6 cellular contexts compared by ENCODE assay signal in genomic region chr11:118998388-118998717, GRCh38. TPM values are rescaled to one million over a fixed set of nuclear protein-coding genes. Genes with fewer than 3 reads are reported as not detected.
A peak's percentile ranks its signal among the peaks of the same experiment; 100 is the strongest.
DNase-seq lines count a peak whose midpoint lies in the region; ATAC-seq lines count a peak whose summit lies in the region.

No MANE protein-coding gene starts in this region.

- peaks cover 5% of the 10 kb centered on the region for H3K27me3 Mint-ChIP-seq in CD4-positive, CD25-positive, alpha-beta regulatory T cell

- peak in 1 of 2 donors; percentile 5 for ATAC-seq in CD4-positive, CD25-positive, alpha-beta regulatory T cell (ENCODE audit: low read depth in 2 of 2)
- peak; percentile 3 for ATAC-seq in HG03460 (IDR thresholded peaks at IDR 0.05; ENCODE audit: unreplicated experiment)
- ATAC-seq in GM18511 (IDR thresholded peaks at IDR 0.05; ENCODE audit: unreplicated experiment), result no peak

- H3K4me1 ChIP-seq in CD4-positive, CD25-positive, alpha-beta regulatory T cell (ENCODE audit: control insufficient read depth, insufficient read depth, low read length, poor library complexity, severe bottlenecking), result peaks cover 27% of the 10 kb centered on the region
- peaks cover 17% of the 10 kb centered on the region for H3K4me1 ChIP-seq in effector memory CD4-positive, alpha-beta T cell (ENCODE audit: control insufficient read depth, insufficient read depth, low read length, poor library complexity, severe bottlenecking)

- H3K36me3 ChIP-seq in CD4-positive, CD25-positive, alpha-beta regulatory T cell (ENCODE audit: control insufficient read depth, insufficient read depth, low read length), result peaks cover 32% of the 10 kb centered on the region
- H3K36me3 ChIP-seq in effector memory CD4-positive, alpha-beta T cell (ENCODE audit: control insufficient read depth, insufficient read depth, low read length), result peaks cover 25% of the 10 kb centered on the region

- peak overlapping the region; percentile 94 for H3K4me3 ChIP-seq in CD4-positive, CD25-positive, alpha-beta regulatory T cell (ENCODE audit: low read depth, low read length)
- H3K4me3 ChIP-seq in effector memory CD4-positive, alpha-beta T cell (ENCODE audit: insufficient read depth, low read depth, low read length, poor library complexity, severe bottlenecking), result peak overlapping the region; percentile 78
- peak overlapping the region; percentile 82 for H3K4me3 ChIP-seq in skeletal muscle cell (ENCODE audit: low read depth, low read length)

- peaks cover 17 to 48% (median 25%) of the 10 kb centered on the region in 4 donors for H3K4me1 Mint-ChIP-seq in CD4-positive, CD25-positive, alpha-beta regulatory T cell

- peak overlapping the region; percentile 86 for H3K27ac ChIP-seq in CD4-positive, CD25-positive, alpha-beta regulatory T cell (ENCODE audit: insufficient read depth, low read length, poor library complexity, severe bottlenecking)
- H3K27ac ChIP-seq in effector memory CD4-positive, alpha-beta T cell (ENCODE audit: insufficient read depth, low read length, poor library complexity, severe bottlenecking), result peak overlapping the region; percentile 85

- no peaks in the 10 kb centered on the region for H3K9me3 Mint-ChIP-seq in CD4-positive, CD25-positive, alpha-beta regulatory T cell

- DNase-seq in CD4-positive, CD25-positive, alpha-beta regulatory T cell, result no peak
- DNase-seq in effector memory CD4-positive, alpha-beta T cell, result no peak
- DNase-seq in skeletal muscle cell (ENCODE audit: low read depth) (no peak), mucosa of gallbladder (ENCODE audit: low spot score) (no peak)

- H3K27ac Mint-ChIP-seq in CD4-positive, CD25-positive, alpha-beta regulatory T cell, result peak overlapping the region; percentile 96 to 99 (median 99)

- H3K9me3 ChIP-seq in CD4-positive, CD25-positive, alpha-beta regulatory T cell (ENCODE audit: control insufficient read depth in 2 of 2, low read length in 2 of 2), result no peaks in the 10 kb centered on the region
- no peaks in the 10 kb centered on the region for H3K9me3 ChIP-seq in effector memory CD4-positive, alpha-beta T cell (ENCODE audit: control insufficient read depth, low read length)

- H3K36me3 Mint-ChIP-seq in CD4-positive, CD25-positive, alpha-beta regulatory T cell, result peaks cover 19% of the 10 kb centered on the region

- H3K27me3 ChIP-seq in CD4-positive, CD25-positive, alpha-beta regulatory T cell (ENCODE audit: control insufficient read depth, insufficient read depth, low read length), result no peaks in the 10 kb centered on the region
- H3K27me3 ChIP-seq in effector memory CD4-positive, alpha-beta T cell (replicated peaks; ENCODE audit: control insufficient read depth, insufficient read depth, low read length, poor library complexity, severe bottlenecking), result no peaks in the 10 kb centered on the region

- peak overlapping the region; percentile 91 to 100 (median 97) for H3K4me3 Mint-ChIP-seq in CD4-positive, CD25-positive, alpha-beta regulatory T cell

RNA-seq across cellular contexts. Expression of gene CENATAC, which starts 0.4 kb away (rescaled TPM):
- total RNA-seq in CD4-positive, CD25-positive, alpha-beta regulatory T cell, result 116 TPM
- 10 to 100 TPM in 3 of 4 donors, 1 to 10 TPM in 1; 10.0 to 14.4 (median 11.9) TPM for polyA plus RNA-seq in CD4-positive, CD25-positive, alpha-beta regulatory T cell
- total RNA-seq in mucosa of gallbladder, result 23.2 TPM

RNA-seq across cellular contexts. Expression of gene RPS25, which starts 19.8 kb away (rescaled TPM):
- 1,801 TPM for total RNA-seq in CD4-positive, CD25-positive, alpha-beta regulatory T cell
- 1,000 to 10,000 TPM; 3,291 to 5,953 (median 5,138) TPM for polyA plus RNA-seq in CD4-positive, CD25-positive, alpha-beta regulatory T cell
- 662 TPM for total RNA-seq in mucosa of gallbladder

RNA-seq across cellular contexts. Expression of gene TRAPPC4, which starts 20.2 kb away (rescaled TPM):
- total RNA-seq in CD4-positive, CD25-positive, alpha-beta regulatory T cell, result 82.9 TPM
- 100 to 1,000 TPM; 135 to 179 (median 151) TPM for polyA plus RNA-seq in CD4-positive, CD25-positive, alpha-beta regulatory T cell
- total RNA-seq in mucosa of gallbladder, result 82.6 TPM

RNA-seq across cellular contexts. Expression of gene FOXR1, which starts 26.8 kb away (rescaled TPM):
- not detected for total RNA-seq in CD4-positive, CD25-positive, alpha-beta regulatory T cell
- not detected for polyA plus RNA-seq in CD4-positive, CD25-positive, alpha-beta regulatory T cell
- total RNA-seq in mucosa of gallbladder, result not detected

RNA-seq across cellular contexts. Expression of gene SLC37A4, which starts 32.3 kb away (rescaled TPM):
- 6.8 TPM for total RNA-seq in CD4-positive, CD25-positive, alpha-beta regulatory T cell
- polyA plus RNA-seq in CD4-positive, CD25-positive, alpha-beta regulatory T cell, result 10 to 100 TPM in 3 of 4 donors, 1 to 10 TPM in 1; 6.9 to 14.7 (median 10.8) TPM
- total RNA-seq in mucosa of gallbladder, result 64.3 TPM
